8 cellular contexts compared by ENCODE assay signal in genomic region chr12:6228535-6229223, GRCh38. TPM values are rescaled to one million over a fixed set of nuclear protein-coding genes. Genes with fewer than 3 reads are reported as not detected.
DNase-seq lines count a peak whose midpoint lies in the region; ATAC-seq and TF ChIP-seq lines count a peak whose summit lies in the region.

No MANE protein-coding gene starts in this region.

- H3K36me3 Mint-ChIP-seq in brain: no peaks in the 10 kb centered on the region
- no peaks in the 10 kb centered on the region for H3K36me3 Mint-ChIP-seq in activated naive CD4-positive, alpha-beta T cell treated with anti-CD3 and anti-CD28 coated beads, Interleukin-2, amount 50 U/mL, for 72 hours

- CTCF ChIA-PET in HEK293 (lab: Yijun Ruan, JAX): interaction anchor here (0.6 to 3.2 kb wide), 3 partner anchors 33 to 153 kb away, joined by 4 to 15 read pairs (median 6); no protein-coding TSS in a partner anchor

- peak; percentile 25 for ATAC-seq in left colon
- ATAC-seq in activated naive CD4-positive, alpha-beta T cell treated with anti-CD3 and anti-CD28 coated beads, Interleukin-2, amount 50 U/mL, for 72 hours: no peak

- H3K9me3 ChIP-seq in HEK293 (ENCODE audit: control insufficient read depth, insufficient read depth, low read depth, low read length) (no peaks in the 10 kb centered on the region), stomach (no peaks in the 10 kb centered on the region)

- peak; percentile 55 for TF ChIP-seq EP300 in stomach (IDR thresholded peaks at IDR 0.05)

- TF ChIP-seq CTCF in HEK293 (tag by site-specific recombination; IDR thresholded peaks at IDR 0.05) (no peak), brain (conservative IDR thresholded peaks at IDR 0.05) (no peak), stomach (IDR thresholded peaks at IDR 0.05) (no peak)

- H3K9me3 Mint-ChIP-seq in brain: peaks cover 0 to 7% (median 0%) of the 10 kb centered on the region in 5 experiments
- H3K9me3 Mint-ChIP-seq in activated naive CD4-positive, alpha-beta T cell treated with anti-CD3 and anti-CD28 coated beads, Interleukin-2, amount 50 U/mL, for 72 hours: no peaks in the 10 kb centered on the region

- peak overlapping the region; percentile 75 to 100 (median 99) for H3K27ac Mint-ChIP-seq in brain
- H3K27ac Mint-ChIP-seq in activated naive CD4-positive, alpha-beta T cell treated with anti-CD3 and anti-CD28 coated beads, Interleukin-2, amount 50 U/mL, for 72 hours: no peak overlapping the region

- intact Hi-C loops in left colon (cut with DNase I, micrococcal nuclease): no loop called here
- intact Hi-C loops in stomach (cut with DNase I; ENCODE audit: low total_unique reads): no loop called here

- DNase-seq in left colon (peak; percentile 66 to 79), stomach (no peak), AG08395 (ENCODE audit: low spot score) (no peak), germinal center (ENCODE audit: low spot score) (no peak), HuH-7.5 (ENCODE audit: low spot score) (no peak)
- DNase-seq in activated naive CD4-positive, alpha-beta T cell treated with anti-CD3 and anti-CD28 coated beads, Interleukin-2, amount 50 U/mL, for 72 hours (ENCODE audit: low spot score in 2 of 2): no peak

- H3K36me3 ChIP-seq in HEK293 (ENCODE audit: control insufficient read depth in 2 of 2, insufficient read depth in 1 of 2, low read length in 2 of 2) (peaks cover 0 to 33% of the 10 kb centered on the region in 2 experiments; a peak in 2 of 3 replicates), stomach (peaks cover under 1 to 31% (median 5%) of the 10 kb centered on the region in 4 donors)

- POLR2A ChIA-PET in HEK293 (lab: Yijun Ruan, JAX): interaction anchor here (0.6 to 0.7 kb wide), 2 partner anchors 12 to 441 kb away, joined by 4 read pairs; no protein-coding TSS in a partner anchor

- H3K27ac ChIP-seq in HEK293 (ENCODE audit: extremely low read depth, low read depth, low read length) (no peak overlapping the region), stomach (peak overlapping the region; percentile 79 to 99 (median 90))

- peaks cover 96% of the 10 kb centered on the region for H3K4me1 Mint-ChIP-seq in brain

- peaks cover 3% of the 10 kb centered on the region for H3K27me3 Mint-ChIP-seq in brain

- H3K4me3 ChIP-seq in HEK293 (ENCODE audit: low read depth, low read length) (no peak overlapping the region), stomach (no peak overlapping the region)

- no peaks in the 10 kb centered on the region for H3K27me3 ChIP-seq in stomach

- peak overlapping the region in 2 of 5 experiments; percentile 16 to 26 for H3K4me3 Mint-ChIP-seq in brain

- no peak for TF ChIP-seq POLR2A in stomach (IDR thresholded peaks at IDR 0.05)

- WGBS in stomach, 5 donors: 28 to 50% (median 34%) methylated on average over 8 to 9 of the region's 9 CpGs

- H3K4me1 ChIP-seq in HEK293 (ENCODE audit: control insufficient read depth, insufficient read depth, low read length): peaks cover 14% of the 10 kb centered on the region
- peaks cover 86 to 100% (median 98%) of the 10 kb centered on the region in 4 donors for H3K4me1 ChIP-seq in stomach

TF ChIP-seq in HEK293, 187 proteins besides CTCF, POLR2A, EP300 and RAD21:
- 0 out of 2 replicates have a peak, but pooled peaks have one; percentile 14 for TF ChIP-seq ZNF600 (tag by site-specific recombination; IDR thresholded peaks at IDR 0.05)
- TF ChIP-seq ZNF473 (tag by site-specific recombination; IDR thresholded peaks at IDR 0.05): no peak
- TF ChIP-seq ZBTB17 (tag by site-specific recombination; IDR thresholded peaks at IDR 0.05): 0 out of 2 replicates have a peak, but pooled peaks have one; percentile 11

RNA-seq across cellular contexts. Expression of gene CD9, which starts 28.5 kb away (rescaled TPM):
- 131 TPM for polyA plus RNA-seq in brain (ENCODE audit: insufficient read depth, low read depth, low replicate concordance)
- total RNA-seq in left colon: 100 to 1,000 TPM; 574 to 766 TPM
- total RNA-seq in stomach: 100 to 1,000 TPM in 3 of 5 donors, 10 to 100 TPM in 2; 68.1 to 297 (median 154) TPM
- polyA plus RNA-seq in stomach: 100 to 1,000 TPM in 2 of 3 donors, 10 to 100 TPM in 1; 51.0 to 421 (median 124) TPM
- 10 to 100 TPM in 1 of 2 donors, 1 to 10 TPM in 1; 3.4 to 27.0 TPM for total RNA-seq in activated naive CD4-positive, alpha-beta T cell treated with anti-CD3 and anti-CD28 coated beads, Interleukin-2, amount 50 U/mL, for 72 hours

Comparison
In these comparisons a context has a peak if more than half of its experiments do, and no peak if none do; other contexts are left out.
1. H3K27ac Mint-ChIP-seq: peak in brain (5 of 5); none in activated naive CD4-positive, alpha-beta T cell treated with anti-CD3 and anti-CD28 coated beads, Interleukin-2, amount 50 U/mL, for 72 hours (0 of 2).
2. DNase-seq: peak in left colon (2 of 2); none in stomach (single experiment), AG08395 (single experiment), germinal center (single experiment), HuH-7.5 (single experiment) and activated naive CD4-positive, alpha-beta T cell treated with anti-CD3 and anti-CD28 coated beads, Interleukin-2, amount 50 U/mL, for 72 hours (0 of 2).